In genomic region chr13:112752711-112753541, GRCh38 we compare ENCODE assay signal across 13 cellular contexts.
DNase-seq lines count a peak whose midpoint lies in the region; ATAC-seq and TF ChIP-seq lines count a peak whose summit lies in the region.
"Had no signal": no experiment of that assay in that cellular context is flagged by ENCODE, and none has a peak within 500 bp of the region (broad histone marks: within the 10 kb centered on the region; RNA-seq: fewer than 3 reads in every experiment).

No MANE protein-coding gene starts in this region.

- no peak overlapping the region for H3K4me3 ChIP-seq in CD4-positive, alpha-beta memory T cell (ENCODE audit: low read length in 2 of 2)
- no peak overlapping the region for H3K4me3 ChIP-seq in osteoblast (ENCODE audit: insufficient read depth, low read length)
- H3K4me3 ChIP-seq: stomach had no signal

- no peaks in the 10 kb centered on the region for H3K9me3 ChIP-seq in CD4-positive, alpha-beta memory T cell (ENCODE audit: control insufficient read depth in 1 of 2, low read length in 2 of 2)
- H3K9me3 ChIP-seq in T-helper 17 cell (ENCODE audit: control insufficient read depth, low read length, poor library complexity, severe bottlenecking) (no peaks in the 10 kb centered on the region), osteoblast (ENCODE audit: low read depth, low read length) (no peaks in the 10 kb centered on the region)
- H3K9me3 ChIP-seq: stomach had no signal

- POLR2A ChIA-PET in CD4-positive, alpha-beta memory T cell (lab: Charles Lee; ENCODE audit: partially characterized antibody): no interaction called here

- no peak overlapping the region for H3K4me2 ChIP-seq in osteoblast (ENCODE audit: insufficient read depth, low read length)

- H3K9me3 Mint-ChIP-seq in CD4-positive, alpha-beta memory T cell: no peaks in the 10 kb centered on the region
- no peaks in the 10 kb centered on the region for H3K9me3 Mint-ChIP-seq in brain
- H3K9me3 Mint-ChIP-seq: endodermal cell; T-helper 1 cell treated with Interleukin-12 subunit alpha and Interleukin-12 subunit beta and Interleukin-4 antibody, amounts not matched to agents 30 μg/mL and 1 μg/mL, for 36 hours had no signal

- DNase-seq in CD4-positive, alpha-beta memory T cell: peak in 4 of 5 donors; percentile 9 to 21 (median 20)
- no peak for DNase-seq in T-helper 17 cell
- peak; percentile 60 for DNase-seq in osteoblast (ENCODE audit: insufficient read length, low spot score, missing footprints)
- DNase-seq in EL: no peak
- DNase-seq: activated gamma-delta T cell, endodermal cell, NCI-H1105 treated with DMSO at 0.1 percent for 48 hours, stomach had no signal

- peaks cover 13 to 43% (median 29%) of the 10 kb centered on the region in 4 donors for H3K4me1 Mint-ChIP-seq in CD4-positive, alpha-beta memory T cell
- H3K4me1 Mint-ChIP-seq in T-helper 17 cell (peaks cover 18% of the 10 kb centered on the region), brain (peaks cover 42% of the 10 kb centered on the region)

- no peaks in the 10 kb centered on the region for H3K36me3 ChIP-seq in CD4-positive, alpha-beta memory T cell (ENCODE audit: insufficient read depth, low read length)
- H3K36me3 ChIP-seq in osteoblast (ENCODE audit: insufficient read depth, low read length): no peaks in the 10 kb centered on the region
- H3K36me3 ChIP-seq: stomach had no signal

- TF ChIP-seq CTCF in brain (conservative IDR thresholded peaks at IDR 0.05) (no peak), osteoblast (IDR thresholded peaks at IDR 0.05; ENCODE audit: extremely low read depth, low read depth, low read length) (no peak)

- H3K4me1 ChIP-seq in CD4-positive, alpha-beta memory T cell (ENCODE audit: insufficient read depth, low read length): peaks cover 19% of the 10 kb centered on the region
- H3K4me1 ChIP-seq in osteoblast (ENCODE audit: insufficient read depth, low read length): no peaks in the 10 kb centered on the region

- no peaks in the 10 kb centered on the region for H3K79me2 ChIP-seq in osteoblast (ENCODE audit: insufficient read depth, low read length)

- H2AFZ ChIP-seq in osteoblast (ENCODE audit: low read length): no peak overlapping the region

- H3K27ac ChIP-seq in CD4-positive, alpha-beta memory T cell (ENCODE audit: low read depth, low read length): no peak overlapping the region
- no peak overlapping the region for H3K27ac ChIP-seq in osteoblast (ENCODE audit: low read depth, low read length)
- H3K27ac ChIP-seq: stomach had no signal

- peak overlapping the region in 5 of 7 donors; percentile 45 to 85 (median 68) for H3K27ac Mint-ChIP-seq in CD4-positive, alpha-beta memory T cell
- H3K27ac Mint-ChIP-seq in T-helper 17 cell: peak overlapping the region; percentile 51
- H3K27ac Mint-ChIP-seq in brain: peak overlapping the region; percentile 37 to 90 (median 59)
- H3K27ac Mint-ChIP-seq: endodermal cell; T-helper 1 cell treated with Interleukin-12 subunit alpha and Interleukin-12 subunit beta and Interleukin-4 antibody, amounts not matched to agents 30 μg/mL and 1 μg/mL, for 36 hours had no signal

- H3K4me3 Mint-ChIP-seq in CD4-positive, alpha-beta memory T cell: peak overlapping the region in 5 of 8 donors; percentile 13 to 72 (median 47)
- peak overlapping the region; percentile 62 for H3K4me3 Mint-ChIP-seq in T-helper 17 cell
- H3K4me3 Mint-ChIP-seq in brain: no peak overlapping the region
- H3K4me3 Mint-ChIP-seq: endodermal cell; T-helper 1 cell treated with Interleukin-12 subunit alpha and Interleukin-12 subunit beta and Interleukin-4 antibody, amounts not matched to agents 30 μg/mL and 1 μg/mL, for 36 hours had no signal

- intact Hi-C loops in CD4-positive, alpha-beta memory T cell (cut with micrococcal nuclease): no loop called here

- no peaks in the 10 kb centered on the region for H3K27me3 Mint-ChIP-seq in CD4-positive, alpha-beta memory T cell
- H3K27me3 Mint-ChIP-seq in T-helper 17 cell: no peaks in the 10 kb centered on the region
- H3K27me3 Mint-ChIP-seq in brain: peaks cover 6% of the 10 kb centered on the region

- peaks cover 0 to 3% of the 10 kb centered on the region in 2 donors for H3K36me3 Mint-ChIP-seq in CD4-positive, alpha-beta memory T cell
- H3K36me3 Mint-ChIP-seq in T-helper 17 cell (ENCODE audit: low read depth) (no peaks in the 10 kb centered on the region), brain (peaks cover 19% of the 10 kb centered on the region)

- peaks cover 4% of the 10 kb centered on the region for H4K20me1 ChIP-seq in osteoblast (ENCODE audit: insufficient read depth, low read length)

- CTCF ChIA-PET in CD4-positive, alpha-beta memory T cell (lab: Charles Lee; ENCODE audit: partially characterized antibody): no interaction called here

- H3K27me3 ChIP-seq in CD4-positive, alpha-beta memory T cell (ENCODE audit: insufficient read depth, low read length): no peaks in the 10 kb centered on the region
- H3K27me3 ChIP-seq in osteoblast (ENCODE audit: insufficient read depth, low read length): no peaks in the 10 kb centered on the region
- H3K27me3 ChIP-seq: stomach had no signal

- ATAC-seq in T-helper 17 cell (peak; percentile 64), HG02981 (IDR thresholded peaks at IDR 0.05; ENCODE audit: unreplicated experiment) (no peak), GM21619 (IDR thresholded peaks at IDR 0.05; ENCODE audit: unreplicated experiment) (no peak), HG02938 (IDR thresholded peaks at IDR 0.05; ENCODE audit: unreplicated experiment) (no peak)

Comparison
In these comparisons a context has a peak if more than half of its experiments do, and no peak if none do; other contexts are left out.
1. DNase-seq: peak in CD4-positive, alpha-beta memory T cell (4 of 5) and osteoblast (single experiment); none in T-helper 17 cell (0 of 3) and EL (single experiment).
2. H3K4me3 Mint-ChIP-seq: peak in CD4-positive, alpha-beta memory T cell (5 of 8) and T-helper 17 cell (single experiment); none in brain (0 of 5).
3. Peak in every context shown above with its lines, with median percentiles within 50 percentile points of each other: H3K27ac Mint-ChIP-seq.